1 cellular context compared by ENCODE assay signal in genomic region chr15:98917417-98917816, GRCh38.
TF ChIP-seq lines count a peak whose summit lies in the region.

No MANE protein-coding gene starts in this region.

TF ChIP-seq in HepG2, 621 proteins besides CTCF, POLR2A, EP300 and RAD21 (continued from another document):
- TF ChIP-seq AKNA (CRISPR knock-in tag; IDR thresholded peaks at IDR 0.05; ENCODE audit: borderline replicate concordance): no peak
- no peak for TF ChIP-seq ARNT2 (CRISPR knock-in tag; IDR thresholded peaks at IDR 0.05; ENCODE audit: low read depth)
- TF ChIP-seq RELA (CRISPR knock-in tag; IDR thresholded peaks at IDR 0.05): no peak
- no peak for TF ChIP-seq MED1 (CRISPR knock-in tag; IDR thresholded peaks at IDR 0.05)
- TF ChIP-seq JUND (CRISPR knock-in tag; IDR thresholded peaks at IDR 0.05): no peak
- no peak for TF ChIP-seq ZFP90 (CRISPR knock-in tag; IDR thresholded peaks at IDR 0.05; ENCODE audit: borderline replicate concordance)
- TF ChIP-seq FOXO1 (CRISPR knock-in tag; IDR thresholded peaks at IDR 0.05): no peak
- TF ChIP-seq SNAPC4 (CRISPR knock-in tag; IDR thresholded peaks at IDR 0.05): no peak
- TF ChIP-seq HHEX (CRISPR knock-in tag; IDR thresholded peaks at IDR 0.05): no peak
- no peak for TF ChIP-seq ZNF446 (CRISPR knock-in tag; IDR thresholded peaks at IDR 0.05)
- TF ChIP-seq SIX4 (CRISPR knock-in tag; IDR thresholded peaks at IDR 0.05): no peak
- TF ChIP-seq JARID2 (CRISPR knock-in tag; IDR thresholded peaks at IDR 0.05; ENCODE audit: insufficient replicate concordance): no peak
- TF ChIP-seq MED13 (CRISPR knock-in tag; IDR thresholded peaks at IDR 0.05): no peak
- TF ChIP-seq PCBP1 (IDR thresholded peaks at IDR 0.05; ENCODE audit: borderline replicate concordance, low read depth, low read length): no peak
